Comparison of ENCODE assay signal across 1 cellular context in genomic region chr22:45638834-45639746, GRCh38.
TF ChIP-seq lines count a peak whose summit lies in the region.

No MANE protein-coding gene starts in this region.

TF ChIP-seq in HepG2, 621 proteins besides CTCF, POLR2A, EP300 and RAD21 (continued from another document and continues in another):
- TF ChIP-seq ZBTB34 (CRISPR knock-in tag; IDR thresholded peaks at IDR 0.05) (no peak), DR1 (CRISPR knock-in tag; IDR thresholded peaks at IDR 0.05) (no peak), MAX (IDR thresholded peaks at IDR 0.05) (peak; percentile 57; the same call in 1 of the 2 replicates), ZBTB39 (CRISPR knock-in tag; IDR thresholded peaks at IDR 0.05) (no peak), NR2F2 (IDR thresholded peaks at IDR 0.05; ENCODE audit: borderline replicate concordance, low read depth) (no peak), KLF12 (CRISPR knock-in tag; IDR thresholded peaks at IDR 0.05; ENCODE audit: borderline replicate concordance) (no peak), ZNF770 (CRISPR knock-in tag; IDR thresholded peaks at IDR 0.05) (peak; percentile 35; the same call in 1 of the 2 replicates), MXD4 (CRISPR knock-in tag; IDR thresholded peaks at IDR 0.05) (0 out of 2 replicates have a peak, but pooled peaks have one; percentile 36), FIP1L1 (IDR thresholded peaks at IDR 0.05; ENCODE audit: borderline replicate concordance, insufficient read depth, low read depth, low read length) (no peak), ZNF670 (CRISPR knock-in tag; IDR thresholded peaks at IDR 0.05; ENCODE audit: borderline replicate concordance) (no peak), ZNF598 (CRISPR knock-in tag; IDR thresholded peaks at IDR 0.05; ENCODE audit: borderline replicate concordance) (no peak), ZSCAN25 (CRISPR knock-in tag; IDR thresholded peaks at IDR 0.05) (no peak), ZNF546 (CRISPR knock-in tag; conservative IDR thresholded peaks at IDR 0.05) (no peak), ARHGAP35 (CRISPR knock-in tag; IDR thresholded peaks at IDR 0.05; ENCODE audit: borderline replicate concordance) (no peak), ELK4 (CRISPR knock-in tag; IDR thresholded peaks at IDR 0.05; ENCODE audit: borderline replicate concordance) (no peak), ZNF749 (CRISPR knock-in tag; IDR thresholded peaks at IDR 0.05; ENCODE audit: borderline replicate concordance) (no peak), ZNF781 (CRISPR knock-in tag; IDR thresholded peaks at IDR 0.05; ENCODE audit: borderline replicate concordance, not compliant biosample characterization) (no peak), ZBTB21 (CRISPR knock-in tag; IDR thresholded peaks at IDR 0.05) (no peak), RFX1 (IDR thresholded peaks at IDR 0.05) (no peak), HIVEP1 (CRISPR knock-in tag; IDR thresholded peaks at IDR 0.05) (no peak; the same call in 1 of the 2 replicates), RARA (CRISPR knock-in tag; IDR thresholded peaks at IDR 0.05) (peak; percentile 87), ETV5 (CRISPR knock-in tag; IDR thresholded peaks at IDR 0.05; ENCODE audit: borderline replicate concordance) (peak; percentile 47), ZNF768 (CRISPR knock-in tag; IDR thresholded peaks at IDR 0.05) (peak; percentile 99), ZNF547 (CRISPR knock-in tag; IDR thresholded peaks at IDR 0.05) (no peak), ZNF143 (CRISPR knock-in tag; IDR thresholded peaks at IDR 0.05) (no peak), TBX3 (IDR thresholded peaks at IDR 0.05; ENCODE audit: borderline replicate concordance) (no peak), ZNF724P (CRISPR knock-in tag; IDR thresholded peaks at IDR 0.05; ENCODE audit: borderline replicate concordance) (no peak), ZNF792 (CRISPR knock-in tag; IDR thresholded peaks at IDR 0.05) (0 out of 2 replicates have a peak, but pooled peaks have one; percentile 49), SRY (CRISPR knock-in tag; IDR thresholded peaks at IDR 0.05) (no peak)
- TF ChIP-seq, protein P1, sequence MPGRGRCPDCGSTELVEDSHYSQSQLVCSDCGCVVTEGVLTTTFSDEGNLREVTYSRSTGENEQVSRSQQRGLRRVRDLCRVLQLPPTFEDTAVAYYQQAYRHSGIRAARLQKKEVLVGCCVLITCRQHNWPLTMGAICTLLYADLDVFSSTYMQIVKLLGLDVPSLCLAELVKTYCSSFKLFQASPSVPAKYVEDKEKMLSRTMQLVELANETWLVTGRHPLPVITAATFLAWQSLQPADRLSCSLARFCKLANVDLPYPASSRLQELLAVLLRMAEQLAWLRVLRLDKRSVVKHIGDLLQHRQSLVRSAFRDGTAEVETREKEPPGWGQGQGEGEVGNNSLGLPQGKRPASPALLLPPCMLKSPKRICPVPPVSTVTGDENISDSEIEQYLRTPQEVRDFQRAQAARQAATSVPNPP (CRISPR knock-in tag; IDR thresholded peaks at IDR 0.05): no peak
- TF ChIP-seq, protein P2, sequence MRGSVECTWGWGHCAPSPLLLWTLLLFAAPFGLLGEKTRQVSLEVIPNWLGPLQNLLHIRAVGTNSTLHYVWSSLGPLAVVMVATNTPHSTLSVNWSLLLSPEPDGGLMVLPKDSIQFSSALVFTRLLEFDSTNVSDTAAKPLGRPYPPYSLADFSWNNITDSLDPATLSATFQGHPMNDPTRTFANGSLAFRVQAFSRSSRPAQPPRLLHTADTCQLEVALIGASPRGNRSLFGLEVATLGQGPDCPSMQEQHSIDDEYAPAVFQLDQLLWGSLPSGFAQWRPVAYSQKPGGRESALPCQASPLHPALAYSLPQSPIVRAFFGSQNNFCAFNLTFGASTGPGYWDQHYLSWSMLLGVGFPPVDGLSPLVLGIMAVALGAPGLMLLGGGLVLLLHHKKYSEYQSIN (CRISPR knock-in tag; IDR thresholded peaks at IDR 0.05; ENCODE audit: borderline replicate concordance): no peak
- TF ChIP-seq, protein P3, sequence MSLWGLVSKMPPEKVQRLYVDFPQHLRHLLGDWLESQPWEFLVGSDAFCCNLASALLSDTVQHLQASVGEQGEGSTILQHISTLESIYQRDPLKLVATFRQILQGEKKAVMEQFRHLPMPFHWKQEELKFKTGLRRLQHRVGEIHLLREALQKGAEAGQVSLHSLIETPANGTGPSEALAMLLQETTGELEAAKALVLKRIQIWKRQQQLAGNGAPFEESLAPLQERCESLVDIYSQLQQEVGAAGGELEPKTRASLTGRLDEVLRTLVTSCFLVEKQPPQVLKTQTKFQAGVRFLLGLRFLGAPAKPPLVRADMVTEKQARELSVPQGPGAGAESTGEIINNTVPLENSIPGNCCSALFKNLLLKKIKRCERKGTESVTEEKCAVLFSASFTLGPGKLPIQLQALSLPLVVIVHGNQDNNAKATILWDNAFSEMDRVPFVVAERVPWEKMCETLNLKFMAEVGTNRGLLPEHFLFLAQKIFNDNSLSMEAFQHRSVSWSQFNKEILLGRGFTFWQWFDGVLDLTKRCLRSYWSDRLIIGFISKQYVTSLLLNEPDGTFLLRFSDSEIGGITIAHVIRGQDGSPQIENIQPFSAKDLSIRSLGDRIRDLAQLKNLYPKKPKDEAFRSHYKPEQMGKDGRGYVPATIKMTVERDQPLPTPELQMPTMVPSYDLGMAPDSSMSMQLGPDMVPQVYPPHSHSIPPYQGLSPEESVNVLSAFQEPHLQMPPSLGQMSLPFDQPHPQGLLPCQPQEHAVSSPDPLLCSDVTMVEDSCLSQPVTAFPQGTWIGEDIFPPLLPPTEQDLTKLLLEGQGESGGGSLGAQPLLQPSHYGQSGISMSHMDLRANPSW (CRISPR knock-in tag; IDR thresholded peaks at IDR 0.05; ENCODE audit: borderline replicate concordance): no peak
- TF ChIP-seq, protein P4, sequence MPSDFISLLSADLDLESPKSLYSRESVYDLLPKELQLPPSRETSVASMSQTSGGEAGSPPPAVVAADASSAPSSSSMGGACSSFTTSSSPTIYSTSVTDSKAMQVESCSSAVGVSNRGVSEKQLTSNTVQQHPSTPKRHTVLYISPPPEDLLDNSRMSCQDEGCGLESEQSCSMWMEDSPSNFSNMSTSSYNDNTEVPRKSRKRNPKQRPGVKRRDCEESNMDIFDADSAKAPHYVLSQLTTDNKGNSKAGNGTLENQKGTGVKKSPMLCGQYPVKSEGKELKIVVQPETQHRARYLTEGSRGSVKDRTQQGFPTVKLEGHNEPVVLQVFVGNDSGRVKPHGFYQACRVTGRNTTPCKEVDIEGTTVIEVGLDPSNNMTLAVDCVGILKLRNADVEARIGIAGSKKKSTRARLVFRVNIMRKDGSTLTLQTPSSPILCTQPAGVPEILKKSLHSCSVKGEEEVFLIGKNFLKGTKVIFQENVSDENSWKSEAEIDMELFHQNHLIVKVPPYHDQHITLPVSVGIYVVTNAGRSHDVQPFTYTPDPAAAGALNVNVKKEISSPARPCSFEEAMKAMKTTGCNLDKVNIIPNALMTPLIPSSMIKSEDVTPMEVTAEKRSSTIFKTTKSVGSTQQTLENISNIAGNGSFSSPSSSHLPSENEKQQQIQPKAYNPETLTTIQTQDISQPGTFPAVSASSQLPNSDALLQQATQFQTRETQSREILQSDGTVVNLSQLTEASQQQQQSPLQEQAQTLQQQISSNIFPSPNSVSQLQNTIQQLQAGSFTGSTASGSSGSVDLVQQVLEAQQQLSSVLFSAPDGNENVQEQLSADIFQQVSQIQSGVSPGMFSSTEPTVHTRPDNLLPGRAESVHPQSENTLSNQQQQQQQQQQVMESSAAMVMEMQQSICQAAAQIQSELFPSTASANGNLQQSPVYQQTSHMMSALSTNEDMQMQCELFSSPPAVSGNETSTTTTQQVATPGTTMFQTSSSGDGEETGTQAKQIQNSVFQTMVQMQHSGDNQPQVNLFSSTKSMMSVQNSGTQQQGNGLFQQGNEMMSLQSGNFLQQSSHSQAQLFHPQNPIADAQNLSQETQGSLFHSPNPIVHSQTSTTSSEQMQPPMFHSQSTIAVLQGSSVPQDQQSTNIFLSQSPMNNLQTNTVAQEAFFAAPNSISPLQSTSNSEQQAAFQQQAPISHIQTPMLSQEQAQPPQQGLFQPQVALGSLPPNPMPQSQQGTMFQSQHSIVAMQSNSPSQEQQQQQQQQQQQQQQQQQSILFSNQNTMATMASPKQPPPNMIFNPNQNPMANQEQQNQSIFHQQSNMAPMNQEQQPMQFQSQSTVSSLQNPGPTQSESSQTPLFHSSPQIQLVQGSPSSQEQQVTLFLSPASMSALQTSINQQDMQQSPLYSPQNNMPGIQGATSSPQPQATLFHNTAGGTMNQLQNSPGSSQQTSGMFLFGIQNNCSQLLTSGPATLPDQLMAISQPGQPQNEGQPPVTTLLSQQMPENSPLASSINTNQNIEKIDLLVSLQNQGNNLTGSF (CRISPR knock-in tag; IDR thresholded peaks at IDR 0.05): no peak
- TF ChIP-seq, protein P5, sequence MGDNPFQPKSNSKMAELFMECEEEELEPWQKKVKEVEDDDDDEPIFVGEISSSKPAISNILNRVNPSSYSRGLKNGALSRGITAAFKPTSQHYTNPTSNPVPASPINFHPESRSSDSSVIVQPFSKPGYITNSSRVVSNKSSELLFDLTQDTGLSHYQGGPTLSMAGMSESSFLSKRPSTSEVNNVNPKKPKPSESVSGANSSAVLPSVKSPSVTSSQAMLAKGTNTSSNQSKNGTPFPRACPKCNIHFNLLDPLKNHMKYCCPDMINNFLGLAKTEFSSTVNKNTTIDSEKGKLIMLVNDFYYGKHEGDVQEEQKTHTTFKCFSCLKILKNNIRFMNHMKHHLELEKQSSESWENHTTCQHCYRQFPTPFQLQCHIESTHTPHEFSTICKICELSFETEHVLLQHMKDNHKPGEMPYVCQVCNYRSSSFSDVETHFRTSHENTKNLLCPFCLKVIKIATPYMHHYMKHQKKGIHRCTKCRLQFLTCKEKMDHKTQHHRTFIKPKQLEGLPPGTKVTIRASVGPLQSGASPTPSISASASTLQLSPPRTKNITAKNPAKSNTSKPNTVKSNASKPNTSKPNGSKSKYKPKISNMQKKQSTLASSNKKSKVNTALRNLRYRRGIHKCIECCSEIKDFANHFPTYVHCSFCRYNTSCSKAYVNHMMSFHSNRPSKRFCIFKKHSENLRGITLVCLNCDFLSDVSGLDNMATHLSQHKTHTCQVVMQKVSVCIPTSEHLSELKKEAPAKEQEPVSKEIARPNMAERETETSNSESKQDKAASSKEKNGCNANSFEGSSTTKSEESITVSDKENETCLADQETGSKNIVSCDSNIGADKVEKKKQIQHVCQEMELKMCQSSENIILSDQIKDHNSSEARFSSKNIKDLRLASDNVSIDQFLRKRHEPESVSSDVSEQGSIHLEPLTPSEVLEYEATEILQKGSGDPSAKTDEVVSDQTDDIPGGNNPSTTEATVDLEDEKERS (CRISPR knock-in tag; IDR thresholded peaks at IDR 0.05): no peak
- TF ChIP-seq, protein P6, sequence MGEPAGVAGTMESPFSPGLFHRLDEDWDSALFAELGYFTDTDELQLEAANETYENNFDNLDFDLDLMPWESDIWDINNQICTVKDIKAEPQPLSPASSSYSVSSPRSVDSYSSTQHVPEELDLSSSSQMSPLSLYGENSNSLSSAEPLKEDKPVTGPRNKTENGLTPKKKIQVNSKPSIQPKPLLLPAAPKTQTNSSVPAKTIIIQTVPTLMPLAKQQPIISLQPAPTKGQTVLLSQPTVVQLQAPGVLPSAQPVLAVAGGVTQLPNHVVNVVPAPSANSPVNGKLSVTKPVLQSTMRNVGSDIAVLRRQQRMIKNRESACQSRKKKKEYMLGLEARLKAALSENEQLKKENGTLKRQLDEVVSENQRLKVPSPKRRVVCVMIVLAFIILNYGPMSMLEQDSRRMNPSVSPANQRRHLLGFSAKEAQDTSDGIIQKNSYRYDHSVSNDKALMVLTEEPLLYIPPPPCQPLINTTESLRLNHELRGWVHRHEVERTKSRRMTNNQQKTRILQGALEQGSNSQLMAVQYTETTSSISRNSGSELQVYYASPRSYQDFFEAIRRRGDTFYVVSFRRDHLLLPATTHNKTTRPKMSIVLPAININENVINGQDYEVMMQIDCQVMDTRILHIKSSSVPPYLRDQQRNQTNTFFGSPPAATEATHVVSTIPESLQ (CRISPR knock-in tag; conservative IDR thresholded peaks at IDR 0.05): no peak
